Comparison of ENCODE assay signal across 9 cellular contexts in the genomic region with DNA sequence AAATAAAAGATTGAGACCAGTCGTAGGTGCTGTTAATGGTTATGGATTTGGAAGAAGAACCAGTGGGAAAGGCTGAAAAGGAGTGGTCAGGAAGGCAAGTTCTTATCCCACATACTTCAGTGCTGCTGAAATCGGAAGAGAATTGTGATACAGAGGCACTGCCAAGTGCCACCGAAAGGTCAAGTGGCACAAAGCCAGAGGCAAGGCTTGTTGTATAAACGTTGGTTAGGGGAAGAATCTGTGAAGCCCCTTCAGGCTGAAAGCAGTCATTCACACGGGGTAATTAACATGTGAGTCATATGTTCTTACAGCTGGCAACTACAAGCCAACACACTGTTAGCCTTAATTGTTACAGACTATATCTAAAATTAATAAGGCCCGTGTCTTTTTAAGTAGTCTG. TPM values are rescaled to one million over a fixed set of nuclear protein-coding genes. Genes with fewer than 3 reads are reported as not detected.
DNase-seq lines count a peak whose midpoint lies in the region; ATAC-seq, FAIRE-seq and TF ChIP-seq lines count a peak whose summit lies in the region.
"Had no signal": no experiment of that assay in that cellular context is flagged by ENCODE, and none has a peak within 500 bp of the region (broad histone marks: within the 10 kb centered on the region; RNA-seq: fewer than 3 reads in every experiment).

No MANE protein-coding gene starts in this region.

- H3K9me3 ChIP-seq in body of pancreas: no peaks in the 10 kb centered on the region
- no peaks in the 10 kb centered on the region for H3K9me3 ChIP-seq in lower lobe of right lung

- peak; percentile 67 for ATAC-seq in body of pancreas
- ATAC-seq in lower lobe of right lung: peak; percentile 79 to 80
- ATAC-seq in HG03460 (IDR thresholded peaks at IDR 0.05; ENCODE audit: unreplicated experiment): no peak
- ATAC-seq in HG02970 (IDR thresholded peaks at IDR 0.05; ENCODE audit: low FRiP score, unreplicated experiment): no peak

- intact Hi-C loops in body of pancreas (cut with DNase I) (no loop called here), lower lobe of right lung (cut with DNase I) (no loop called here)

- H3K27me3 ChIP-seq in body of pancreas (no peaks in the 10 kb centered on the region), lower lobe of right lung (ENCODE audit: low read depth) (no peaks in the 10 kb centered on the region)

- TF ChIP-seq POLR2A in body of pancreas (IDR thresholded peaks at IDR 0.05) (no peak), H54 (IDR thresholded peaks at IDR 0.05; ENCODE audit: low read depth, low read length) (no peak)

- H3K4me3 ChIP-seq in body of pancreas (no peak overlapping the region), lower lobe of right lung (no peak overlapping the region)

- no peak for FAIRE-seq in H54 (lab: Jason Lieb, UNC)

- H3K27ac ChIP-seq in body of pancreas (peak overlapping the region in 3 of 4 donors; percentile 41 to 44 (median 44)), lower lobe of right lung (no peak overlapping the region)

- DNase-seq in DMS 273 (lab: John Stamatoyannopoulos, UW; ENCODE audit: unreplicated experiment): peak; percentile 88
- peak; percentile 17 to 82 (median 32) for DNase-seq in NCI-H1417 (lab: John Stamatoyannopoulos, UW)
- peak; percentile 69 to 81 (median 72) for DNase-seq in body of pancreas
- DNase-seq in lower lobe of right lung: peak; percentile 67
- no peak for DNase-seq in D341Med (ENCODE audit: low spot score)
- no peak for DNase-seq in H54 (ENCODE audit: insufficient read length, low spot score)
- DNase-seq: activated B cell treated with CpG ODN at 0.5 μM for 24 hours had no signal

- H3K4me1 ChIP-seq in body of pancreas: peaks cover 76% of the 10 kb centered on the region
- peaks cover 22% of the 10 kb centered on the region for H3K4me1 ChIP-seq in lower lobe of right lung

- TF ChIP-seq CTCF in body of pancreas (IDR thresholded peaks at IDR 0.05): peak in 2 of 7 experiments; percentile 10 to 14
- TF ChIP-seq CTCF in lower lobe of right lung (IDR thresholded peaks at IDR 0.05): no peak

- H3K36me3 ChIP-seq in body of pancreas (replicated peaks in 1 of 2; ENCODE audit: insufficient read depth in 1 of 2, low read depth in 2 of 2): no peaks in the 10 kb centered on the region
- H3K36me3 ChIP-seq in lower lobe of right lung: peaks cover 21% of the 10 kb centered on the region

- WGBS in body of pancreas, 2 donors: 4 to 12% methylated on average over 6 of the region's 6 CpGs

RNA-seq across cellular contexts. Expression of gene ZBTB40, which starts 48.8 kb away (rescaled TPM):
- 10 to 100 TPM; 11.2 to 20.1 TPM for total RNA-seq in body of pancreas
- total RNA-seq in lower lobe of right lung: 25.3 TPM

Comparison
In these comparisons a context has a peak if more than half of its experiments do, and no peak if none do; other contexts are left out.
1. DNase-seq: peak in DMS 273 (single experiment), NCI-H1417 (3 of 3), body of pancreas (4 of 4) and lower lobe of right lung (single experiment); none in D341Med (single experiment) and H54 (single experiment).
2. ATAC-seq: peak in body of pancreas (single experiment) and lower lobe of right lung (2 of 2); none in HG03460 (single experiment) and HG02970 (single experiment).